In genomic region chr9:114378883-114379282, GRCh38 we compare ENCODE assay signal across 16 cellular contexts. TPM values are rescaled to one million over a fixed set of nuclear protein-coding genes. Genes with fewer than 3 reads are reported as not detected.
DNase-seq lines count a peak whose midpoint lies in the region; ATAC-seq and TF ChIP-seq lines count a peak whose summit lies in the region.
"Had no signal": no experiment of that assay in that cellular context is flagged by ENCODE, and none has a peak within 500 bp of the region (broad histone marks: within the 10 kb centered on the region; RNA-seq: fewer than 3 reads in every experiment).

No MANE protein-coding gene starts in this region.

- ATAC-seq in CD4-positive, CD25-positive, alpha-beta regulatory T cell (ENCODE audit: low read depth in 2 of 2), result no peak
- ATAC-seq in naive thymus-derived CD4-positive, alpha-beta T cell, result no peak
- no peak for ATAC-seq in GM18519 (IDR thresholded peaks at IDR 0.05; ENCODE audit: low FRiP score, unreplicated experiment)
- no peak for ATAC-seq in HG02588 (IDR thresholded peaks at IDR 0.05; ENCODE audit: unreplicated experiment)

- CTCF ChIA-PET in naive thymus-derived CD4-positive, alpha-beta T cell (lab: Charles Lee), result no interaction called here

- H3K4me3 Mint-ChIP-seq in CD4-positive, CD25-positive, alpha-beta regulatory T cell, result peak overlapping the region; percentile 47 to 83 (median 73)
- peak overlapping the region; percentile 65 for H3K4me3 Mint-ChIP-seq in activated T-helper 1 cell treated with anti-CD3 and anti-CD28 coated beads, Interleukin-12 subunit alpha, Interleukin-12 subunit beta, Interleukin-2, Interleukin-4 antibody, amounts not matched to agents 30 ng/mL and 10 ng/mL and 1 ng/mL, durations not matched to agents 14 hours and 24 hours and 36 hours
- peak overlapping the region; percentile 54 to 93 (median 68) for H3K4me3 Mint-ChIP-seq in naive thymus-derived CD4-positive, alpha-beta T cell

- no peaks in the 10 kb centered on the region for H3K9me3 ChIP-seq in CD4-positive, CD25-positive, alpha-beta regulatory T cell (ENCODE audit: control insufficient read depth in 2 of 2, low read length in 2 of 2)
- no peaks in the 10 kb centered on the region for H3K9me3 ChIP-seq in DOHH2 (ENCODE audit: control insufficient read depth, insufficient read depth, low read length)
- no peaks in the 10 kb centered on the region for H3K9me3 ChIP-seq in naive thymus-derived CD4-positive, alpha-beta T cell (ENCODE audit: control insufficient read depth in 2 of 3, low read length in 3 of 3)
- H3K9me3 ChIP-seq: SJSA1, thyroid gland had no signal

- H3K36me3 Mint-ChIP-seq in CD4-positive, CD25-positive, alpha-beta regulatory T cell, result peaks cover 67% of the 10 kb centered on the region
- peaks cover 67% of the 10 kb centered on the region for H3K36me3 Mint-ChIP-seq in activated T-helper 1 cell treated with anti-CD3 and anti-CD28 coated beads, Interleukin-12 subunit alpha, Interleukin-12 subunit beta, Interleukin-2, Interleukin-4 antibody, amounts not matched to agents 30 ng/mL and 10 ng/mL and 1 ng/mL, durations not matched to agents 14 hours and 24 hours and 36 hours (ENCODE audit: low read depth)
- H3K36me3 Mint-ChIP-seq in naive thymus-derived CD4-positive, alpha-beta T cell, result peaks cover 8 to 69% (median 53%) of the 10 kb centered on the region in 5 donors

- peaks cover 14 to 92% (median 64%) of the 10 kb centered on the region in 4 donors for H3K4me1 Mint-ChIP-seq in CD4-positive, CD25-positive, alpha-beta regulatory T cell
- peaks cover 81% of the 10 kb centered on the region for H3K4me1 Mint-ChIP-seq in activated T-helper 1 cell treated with anti-CD3 and anti-CD28 coated beads, Interleukin-12 subunit alpha, Interleukin-12 subunit beta, Interleukin-2, Interleukin-4 antibody, amounts not matched to agents 30 ng/mL and 10 ng/mL and 1 ng/mL, durations not matched to agents 14 hours and 24 hours and 36 hours (ENCODE audit: low read depth)
- H3K4me1 Mint-ChIP-seq in naive thymus-derived CD4-positive, alpha-beta T cell, result peaks cover 74 to 95% (median 87%) of the 10 kb centered on the region in 7 donors

- H4K20me1 ChIP-seq in DOHH2 (ENCODE audit: control insufficient read depth, insufficient read depth, low read depth, low read length), result peaks cover 4% of the 10 kb centered on the region; the same call in 1 of the 2 replicates

- peaks cover 82% of the 10 kb centered on the region for H3K36me3 ChIP-seq in CD4-positive, CD25-positive, alpha-beta regulatory T cell (ENCODE audit: control insufficient read depth, insufficient read depth, low read length)
- peaks cover 94% of the 10 kb centered on the region for H3K36me3 ChIP-seq in DOHH2 (ENCODE audit: control insufficient read depth, low read length)
- H3K36me3 ChIP-seq in naive thymus-derived CD4-positive, alpha-beta T cell (ENCODE audit: control insufficient read depth in 2 of 3, insufficient read depth in 3 of 3, low read length in 3 of 3), result peaks cover 38 to 60% (median 47%) of the 10 kb centered on the region in 3 experiments

- no peaks in the 10 kb centered on the region for H3K9me2 ChIP-seq in DOHH2 (replicated peaks; ENCODE audit: control insufficient read depth, low read length)

- H3K9me3 Mint-ChIP-seq in CD4-positive, CD25-positive, alpha-beta regulatory T cell, result no peaks in the 10 kb centered on the region
- H3K9me3 Mint-ChIP-seq in activated T-helper 1 cell treated with anti-CD3 and anti-CD28 coated beads, Interleukin-12 subunit alpha, Interleukin-12 subunit beta, Interleukin-2, Interleukin-4 antibody, amounts not matched to agents 30 ng/mL and 10 ng/mL and 1 ng/mL, durations not matched to agents 14 hours and 24 hours and 36 hours, result no peaks in the 10 kb centered on the region
- H3K9me3 Mint-ChIP-seq in naive thymus-derived CD4-positive, alpha-beta T cell, result no peaks in the 10 kb centered on the region

- intact Hi-C loops in activated T-helper 1 cell treated with anti-CD3 and anti-CD28 coated beads, Interleukin-12 subunit alpha, Interleukin-12 subunit beta, Interleukin-2, Interleukin-4 antibody, amounts not matched to agents 30 ng/mL and 10 ng/mL and 1 ng/mL, durations not matched to agents 14 hours and 24 hours and 36 hours (cut with micrococcal nuclease), result no loop called here
- intact Hi-C loops in naive thymus-derived CD4-positive, alpha-beta T cell (cut with micrococcal nuclease), result no loop called here

- peak overlapping the region; percentile 92 to 98 (median 96) for H3K27ac Mint-ChIP-seq in CD4-positive, CD25-positive, alpha-beta regulatory T cell
- peak overlapping the region; percentile 80 for H3K27ac Mint-ChIP-seq in activated T-helper 1 cell treated with anti-CD3 and anti-CD28 coated beads, Interleukin-12 subunit alpha, Interleukin-12 subunit beta, Interleukin-2, Interleukin-4 antibody, amounts not matched to agents 30 ng/mL and 10 ng/mL and 1 ng/mL, durations not matched to agents 14 hours and 24 hours and 36 hours
- H3K27ac Mint-ChIP-seq in naive thymus-derived CD4-positive, alpha-beta T cell, result peak overlapping the region; percentile 90 to 98 (median 95)

- H3K27ac ChIP-seq in CD4-positive, CD25-positive, alpha-beta regulatory T cell (ENCODE audit: insufficient read depth, low read length, poor library complexity, severe bottlenecking), result peak overlapping the region; percentile 98
- peak overlapping the region; percentile 33 for H3K27ac ChIP-seq in DOHH2 (ENCODE audit: low read depth, low read length)
- peak overlapping the region; percentile 67 for H3K27ac ChIP-seq in naive thymus-derived CD4-positive, alpha-beta T cell (ENCODE audit: low read depth, low read length)
- H3K27ac ChIP-seq: SJSA1, thyroid gland had no signal

- POLR2A ChIA-PET in naive thymus-derived CD4-positive, alpha-beta T cell (lab: Charles Lee), result interaction anchor here (0.8 to 33.2 kb wide), 4 partner anchors 8 to 208 kb away, joined by 3 to 978 read pairs (median 106); partner anchors contain the start of genes AKNA and ATP6V1G1

- peaks cover 97% of the 10 kb centered on the region for H3K4me1 ChIP-seq in CD4-positive, CD25-positive, alpha-beta regulatory T cell (ENCODE audit: control insufficient read depth, insufficient read depth, low read length, poor library complexity, severe bottlenecking)
- H3K4me1 ChIP-seq in DOHH2 (ENCODE audit: control insufficient read depth, low read length), result peaks cover 93% of the 10 kb centered on the region
- peaks cover 89 to 93% of the 10 kb centered on the region in 2 donors for H3K4me1 ChIP-seq in naive thymus-derived CD4-positive, alpha-beta T cell (ENCODE audit: control insufficient read depth in 2 of 2, insufficient read depth in 2 of 2, low read length in 2 of 2)

- H3K4me3 ChIP-seq in CD4-positive, CD25-positive, alpha-beta regulatory T cell (ENCODE audit: low read depth, low read length), result peak overlapping the region; percentile 60
- no peak overlapping the region for H3K4me3 ChIP-seq in DOHH2 (ENCODE audit: low read length)
- peak overlapping the region; percentile 15 for H3K4me3 ChIP-seq in naive thymus-derived CD4-positive, alpha-beta T cell (ENCODE audit: low read length)
- H3K4me3 ChIP-seq: lung, SJSA1, thyroid gland had no signal

- H3K27me3 Mint-ChIP-seq in CD4-positive, CD25-positive, alpha-beta regulatory T cell, result no peaks in the 10 kb centered on the region
- no peaks in the 10 kb centered on the region for H3K27me3 Mint-ChIP-seq in activated T-helper 1 cell treated with anti-CD3 and anti-CD28 coated beads, Interleukin-12 subunit alpha, Interleukin-12 subunit beta, Interleukin-2, Interleukin-4 antibody, amounts not matched to agents 30 ng/mL and 10 ng/mL and 1 ng/mL, durations not matched to agents 14 hours and 24 hours and 36 hours (ENCODE audit: insufficient read depth)
- H3K27me3 Mint-ChIP-seq in naive thymus-derived CD4-positive, alpha-beta T cell, result no peaks in the 10 kb centered on the region

- no peaks in the 10 kb centered on the region for H3K27me3 ChIP-seq in CD4-positive, CD25-positive, alpha-beta regulatory T cell (ENCODE audit: control insufficient read depth, insufficient read depth, low read length)
- H3K27me3 ChIP-seq in DOHH2 (ENCODE audit: control insufficient read depth, low read length), result no peaks in the 10 kb centered on the region
- H3K27me3 ChIP-seq in naive thymus-derived CD4-positive, alpha-beta T cell (ENCODE audit: control insufficient read depth in 2 of 2, insufficient read depth in 2 of 2, low read length in 2 of 2), result no peaks in the 10 kb centered on the region
- H3K27me3 ChIP-seq: SJSA1, thyroid gland had no signal

- DNase-seq in CD4-positive, CD25-positive, alpha-beta regulatory T cell, result no peak
- no peak for DNase-seq in activated T-helper 1 cell treated with anti-CD3 and anti-CD28 coated beads, Interleukin-12 subunit alpha, Interleukin-12 subunit beta, Interleukin-2, Interleukin-4 antibody, amounts not matched to agents 30 ng/mL and 10 ng/mL and 1 ng/mL, durations not matched to agents 14 hours and 24 hours and 36 hours (ENCODE audit: low spot score)
- DNase-seq in naive thymus-derived CD4-positive, alpha-beta T cell, result no peak
- no peak for DNase-seq in NCI-H128 (lab: John Stamatoyannopoulos, UW; ENCODE audit: unreplicated experiment)
- DNase-seq: NCI-H2029, NCI-H510A treated with DMSO at 0.1 percent for 48 hours, thyroid gland had no signal

- peaks cover 95% of the 10 kb centered on the region for H3K79me2 ChIP-seq in DOHH2 (ENCODE audit: control insufficient read depth, low read length)

- H3F3A ChIP-seq in DOHH2 (ENCODE audit: control insufficient read depth, insufficient read depth), result peaks cover 28% of the 10 kb centered on the region

- peak; percentile 38 for TF ChIP-seq CTCF in DOHH2 (IDR thresholded peaks at IDR 0.05; ENCODE audit: low read depth, low read length, poor library complexity, severe bottlenecking)

- H3K4me2 ChIP-seq in DOHH2 (ENCODE audit: low read length), result peak overlapping the region; percentile 10; the same call in 1 of the 2 replicates

RNA-seq across cellular contexts. Expression of gene AKNA, which starts 8.9 kb away (rescaled TPM):
- 381 TPM for total RNA-seq in CD4-positive, CD25-positive, alpha-beta regulatory T cell
- polyA plus RNA-seq in CD4-positive, CD25-positive, alpha-beta regulatory T cell, result 10 to 100 TPM; 11.9 to 16.6 (median 14.5) TPM
- 178 and 182 TPM in 2 replicates for total RNA-seq in activated T-helper 1 cell treated with anti-CD3 and anti-CD28 coated beads, Interleukin-12 subunit alpha, Interleukin-12 subunit beta, Interleukin-2, Interleukin-4 antibody, amounts not matched to agents 30 ng/mL and 10 ng/mL and 1 ng/mL, durations not matched to agents 14 hours and 24 hours and 36 hours
- 100 to 1,000 TPM; 276 to 403 (median 375) TPM for total RNA-seq in naive thymus-derived CD4-positive, alpha-beta T cell
- 10 to 100 TPM; 20.5 to 39.6 TPM for polyA plus RNA-seq in naive thymus-derived CD4-positive, alpha-beta T cell

RNA-seq across cellular contexts. Expression of gene ORM2, which starts 49.2 kb away (rescaled TPM):
- not detected for total RNA-seq in CD4-positive, CD25-positive, alpha-beta regulatory T cell
- polyA plus RNA-seq in CD4-positive, CD25-positive, alpha-beta regulatory T cell, result not detected
- not detected in 2 replicates for total RNA-seq in activated T-helper 1 cell treated with anti-CD3 and anti-CD28 coated beads, Interleukin-12 subunit alpha, Interleukin-12 subunit beta, Interleukin-2, Interleukin-4 antibody, amounts not matched to agents 30 ng/mL and 10 ng/mL and 1 ng/mL, durations not matched to agents 14 hours and 24 hours and 36 hours
- not detected for total RNA-seq in naive thymus-derived CD4-positive, alpha-beta T cell
- polyA plus RNA-seq in naive thymus-derived CD4-positive, alpha-beta T cell, result not detected
- total RNA-seq: cerebellum, HT-29, SJSA1, thyroid gland had no signal
- polyA plus RNA-seq: BJ, neural cell had no signal

RNA-seq across cellular contexts. Expression of gene ORM1, which starts 56.0 kb away (rescaled TPM):
- total RNA-seq in CD4-positive, CD25-positive, alpha-beta regulatory T cell, result not detected
- not detected for polyA plus RNA-seq in CD4-positive, CD25-positive, alpha-beta regulatory T cell
- not detected in 2 replicates for total RNA-seq in activated T-helper 1 cell treated with anti-CD3 and anti-CD28 coated beads, Interleukin-12 subunit alpha, Interleukin-12 subunit beta, Interleukin-2, Interleukin-4 antibody, amounts not matched to agents 30 ng/mL and 10 ng/mL and 1 ng/mL, durations not matched to agents 14 hours and 24 hours and 36 hours
- under 1 TPM in 1 of 5 experiments, not detected in 4; 0.29 TPM for total RNA-seq in naive thymus-derived CD4-positive, alpha-beta T cell
- not detected for polyA plus RNA-seq in naive thymus-derived CD4-positive, alpha-beta T cell
- total RNA-seq: cerebellum, HT-29, SJSA1, thyroid gland had no signal
- polyA plus RNA-seq: BJ, neural cell had no signal

Comparison
In these comparisons a context has a peak if more than half of its experiments do, and no peak if none do; other contexts are left out.
1. H3K27ac ChIP-seq: peak in every context shown above with its lines; median percentile 98 in CD4-positive, CD25-positive, alpha-beta regulatory T cell; 67 in naive thymus-derived CD4-positive, alpha-beta T cell; 33 in DOHH2.